ENCODE assay signal across 1 cellular context in genomic region chr5:148733601-148734438, GRCh38.
TF ChIP-seq lines count a peak whose summit lies in the region.

No MANE protein-coding gene starts in this region.

TF ChIP-seq in HEK293, 187 proteins besides CTCF, POLR2A, EP300 and RAD21 (continued from another document):
- no peak for TF ChIP-seq ZBTB10 (tag by site-specific recombination; IDR thresholded peaks at IDR 0.05)
- TF ChIP-seq ZNF184 (tag by site-specific recombination; IDR thresholded peaks at IDR 0.05): no peak
- TF ChIP-seq ZNF660 (tag by site-specific recombination; IDR thresholded peaks at IDR 0.05): 0 out of 2 replicates have a peak, but pooled peaks have one; percentile 43
- peak; percentile 34; the same call in 1 of the 2 replicates for TF ChIP-seq ZBTB17 (tag by site-specific recombination; IDR thresholded peaks at IDR 0.05)
